In genomic region chr1:179025975-179026812, GRCh38 we compare ENCODE assay signal across 8 cellular contexts. TPM values are rescaled to one million over a fixed set of nuclear protein-coding genes. Genes with fewer than 3 reads are reported as not detected.
DNase-seq lines count a peak whose midpoint lies in the region; ATAC-seq and TF ChIP-seq lines count a peak whose summit lies in the region.

No MANE protein-coding gene starts in this region.

- peak overlapping the region; percentile 93 for H3K4me3 Mint-ChIP-seq in activated T-helper 2 cell treated with anti-CD3 and anti-CD28 coated beads, Interferon-gamma antibody, Interleukin-2, Interleukin-4, amounts not matched to agents 10 μg/mL and 5 μg/mL and 100 μg/mL, durations not matched to agents 14 hours and 24 hours and 36 hours (ENCODE audit: low read depth)
- peak overlapping the region; percentile 93 for H3K4me3 Mint-ChIP-seq in neural progenitor cell

- no peaks in the 10 kb centered on the region for H3K36me3 ChIP-seq in neural progenitor cell
- no peaks in the 10 kb centered on the region for H3K36me3 ChIP-seq in subcutaneous abdominal adipose tissue (ENCODE audit: control insufficient read depth in 5 of 5, insufficient read depth in 5 of 5, low read length in 5 of 5)

- DNase-seq in DMS79 treated with DMSO at 0.1 percent for 48 hours (lab: John Stamatoyannopoulos, UW) (peak; percentile 46), HuH-7.5 (ENCODE audit: low spot score) (peak; percentile 78), RPMI7951 (ENCODE audit: low read depth) (peak; percentile 59), fibroblast of the aortic adventitia (ENCODE audit: low read depth) (no peak), neural progenitor cell (ENCODE audit: low spot score) (peak; percentile 90)
- DNase-seq in activated T-helper 2 cell treated with anti-CD3 and anti-CD28 coated beads, Interferon-gamma antibody, Interleukin-2, Interleukin-4, amounts not matched to agents 10 μg/mL and 5 μg/mL and 100 μg/mL, durations not matched to agents 14 hours and 24 hours and 36 hours (ENCODE audit: low spot score), result peak; percentile 71

- H2AFZ ChIP-seq in neural progenitor cell (replicated peaks), result peak overlapping the region; percentile 95

- H3K27ac ChIP-seq in neural progenitor cell (peak overlapping the region; percentile 75), subcutaneous abdominal adipose tissue (ENCODE audit: low read depth, low read length) (peak overlapping the region; percentile 85)

- peak; percentile 64 for ATAC-seq in GM21526 (IDR thresholded peaks at IDR 0.05; ENCODE audit: low FRiP score, unreplicated experiment)

- H3K9me3 Mint-ChIP-seq in activated T-helper 2 cell treated with anti-CD3 and anti-CD28 coated beads, Interferon-gamma antibody, Interleukin-2, Interleukin-4, amounts not matched to agents 10 μg/mL and 5 μg/mL and 100 μg/mL, durations not matched to agents 14 hours and 24 hours and 36 hours, result no peaks in the 10 kb centered on the region
- H3K9me3 Mint-ChIP-seq in neural progenitor cell, result no peaks in the 10 kb centered on the region

- H3K36me3 Mint-ChIP-seq in activated T-helper 2 cell treated with anti-CD3 and anti-CD28 coated beads, Interferon-gamma antibody, Interleukin-2, Interleukin-4, amounts not matched to agents 10 μg/mL and 5 μg/mL and 100 μg/mL, durations not matched to agents 14 hours and 24 hours and 36 hours (ENCODE audit: low read depth), result peaks cover 2% of the 10 kb centered on the region
- H3K36me3 Mint-ChIP-seq in neural progenitor cell, result no peaks in the 10 kb centered on the region

- intact Hi-C loops in activated T-helper 2 cell treated with anti-CD3 and anti-CD28 coated beads, Interferon-gamma antibody, Interleukin-2, Interleukin-4, amounts not matched to agents 10 μg/mL and 5 μg/mL and 100 μg/mL, durations not matched to agents 14 hours and 24 hours and 36 hours (cut with micrococcal nuclease), result loop anchor here (1.0 to 5.0 kb wide), 5 partner anchors 8 to 339 kb away; partner anchors contain the start of genes ABL2, AXDND1 and SOAT1

- peak overlapping the region; percentile 79 for H3K4me2 ChIP-seq in neural progenitor cell

- peaks cover 30% of the 10 kb centered on the region for H3F3A ChIP-seq in neural progenitor cell (ENCODE audit: low read depth)

- peaks cover 49% of the 10 kb centered on the region for H3K79me2 ChIP-seq in neural progenitor cell (ENCODE audit: low read depth)

- H3K4me3 ChIP-seq in fibroblast of the aortic adventitia (ENCODE audit: low read depth, low read length), result peak overlapping the region; percentile 82
- H3K4me3 ChIP-seq in neural progenitor cell, result peak overlapping the region; percentile 80
- peak overlapping the region; percentile 77 to 88 (median 80) for H3K4me3 ChIP-seq in subcutaneous abdominal adipose tissue (ENCODE audit: low read depth in 1 of 5, low read length in 5 of 5)

- H3K4me1 ChIP-seq in neural progenitor cell (peaks cover 24% of the 10 kb centered on the region), subcutaneous abdominal adipose tissue (ENCODE audit: control insufficient read depth in 5 of 5, insufficient read depth in 5 of 5, low read length in 5 of 5) (peaks cover 2 to 39% (median 32%) of the 10 kb centered on the region in 5 donors)

- peak overlapping the region; percentile 10 for H3K9ac ChIP-seq in neural progenitor cell
- peak overlapping the region; percentile 30 to 98 (median 91) for H3K9ac ChIP-seq in subcutaneous abdominal adipose tissue (ENCODE audit: low read length in 5 of 5)

- H3K27me3 Mint-ChIP-seq in activated T-helper 2 cell treated with anti-CD3 and anti-CD28 coated beads, Interferon-gamma antibody, Interleukin-2, Interleukin-4, amounts not matched to agents 10 μg/mL and 5 μg/mL and 100 μg/mL, durations not matched to agents 14 hours and 24 hours and 36 hours (ENCODE audit: low read depth), result peaks cover 15% of the 10 kb centered on the region
- no peaks in the 10 kb centered on the region for H3K27me3 Mint-ChIP-seq in neural progenitor cell (ENCODE audit: insufficient read depth, low read depth)

- H3K9me3 ChIP-seq in neural progenitor cell (ENCODE audit: low read depth), result no peaks in the 10 kb centered on the region
- no peaks in the 10 kb centered on the region for H3K9me3 ChIP-seq in subcutaneous abdominal adipose tissue (ENCODE audit: control insufficient read depth in 5 of 5, low read length in 5 of 5)

- H3K27ac Mint-ChIP-seq in activated T-helper 2 cell treated with anti-CD3 and anti-CD28 coated beads, Interferon-gamma antibody, Interleukin-2, Interleukin-4, amounts not matched to agents 10 μg/mL and 5 μg/mL and 100 μg/mL, durations not matched to agents 14 hours and 24 hours and 36 hours, result peak overlapping the region; percentile 84
- peak overlapping the region; percentile 62 for H3K27ac Mint-ChIP-seq in neural progenitor cell

- peaks cover 41% of the 10 kb centered on the region for H3K4me1 Mint-ChIP-seq in activated T-helper 2 cell treated with anti-CD3 and anti-CD28 coated beads, Interferon-gamma antibody, Interleukin-2, Interleukin-4, amounts not matched to agents 10 μg/mL and 5 μg/mL and 100 μg/mL, durations not matched to agents 14 hours and 24 hours and 36 hours (ENCODE audit: low read depth)
- H3K4me1 Mint-ChIP-seq in neural progenitor cell, result peaks cover 49% of the 10 kb centered on the region

- H4K20me1 ChIP-seq in neural progenitor cell (ENCODE audit: low read depth), result peaks cover 35% of the 10 kb centered on the region

- TF ChIP-seq CTCF in fibroblast of the aortic adventitia (IDR thresholded peaks at IDR 0.05; ENCODE audit: insufficient read depth, low read length) (no peak), neural progenitor cell (IDR thresholded peaks at IDR 0.05) (no peak)

- H3K27me3 ChIP-seq in neural progenitor cell (peaks cover 13% of the 10 kb centered on the region), subcutaneous abdominal adipose tissue (ENCODE audit: control insufficient read depth in 5 of 5, insufficient read depth in 4 of 5, low read length in 5 of 5) (no peaks in the 10 kb centered on the region)

RNA-seq across cellular contexts. Expression of gene FAM20B, which starts 0.5 kb away (rescaled TPM):
- 20.1 and 24.2 TPM in 2 replicates for total RNA-seq in RPMI7951 (2014; rRNA removed; shearing (Covaris generic))
- 38.1 and 39.7 TPM in 2 replicates for total RNA-seq in activated T-helper 2 cell treated with anti-CD3 and anti-CD28 coated beads, Interferon-gamma antibody, Interleukin-2, Interleukin-4, amounts not matched to agents 10 μg/mL and 5 μg/mL and 100 μg/mL, durations not matched to agents 14 hours and 24 hours and 36 hours
- total RNA-seq in fibroblast of the aortic adventitia (ENCODE audit: low replicate concordance), result 33.9 and 41.5 TPM in 2 replicates
- 29.3 and 33.8 TPM in 2 replicates for total RNA-seq in neural progenitor cell (ENCODE audit: low replicate concordance)

RNA-seq across cellular contexts. Expression of gene TOR3A, which starts 55.7 kb away (rescaled TPM):
- total RNA-seq in RPMI7951 (2014; rRNA removed; shearing (Covaris generic)), result 13.8 and 25.1 TPM in 2 replicates
- total RNA-seq in activated T-helper 2 cell treated with anti-CD3 and anti-CD28 coated beads, Interferon-gamma antibody, Interleukin-2, Interleukin-4, amounts not matched to agents 10 μg/mL and 5 μg/mL and 100 μg/mL, durations not matched to agents 14 hours and 24 hours and 36 hours, result 34.1 and 35.3 TPM in 2 replicates
- total RNA-seq in fibroblast of the aortic adventitia (ENCODE audit: low replicate concordance) (32.5 and 92.2 TPM in 2 replicates), neural progenitor cell (ENCODE audit: low replicate concordance) (17.3 and 18.2 TPM in 2 replicates)
